In the genomic region with DNA sequence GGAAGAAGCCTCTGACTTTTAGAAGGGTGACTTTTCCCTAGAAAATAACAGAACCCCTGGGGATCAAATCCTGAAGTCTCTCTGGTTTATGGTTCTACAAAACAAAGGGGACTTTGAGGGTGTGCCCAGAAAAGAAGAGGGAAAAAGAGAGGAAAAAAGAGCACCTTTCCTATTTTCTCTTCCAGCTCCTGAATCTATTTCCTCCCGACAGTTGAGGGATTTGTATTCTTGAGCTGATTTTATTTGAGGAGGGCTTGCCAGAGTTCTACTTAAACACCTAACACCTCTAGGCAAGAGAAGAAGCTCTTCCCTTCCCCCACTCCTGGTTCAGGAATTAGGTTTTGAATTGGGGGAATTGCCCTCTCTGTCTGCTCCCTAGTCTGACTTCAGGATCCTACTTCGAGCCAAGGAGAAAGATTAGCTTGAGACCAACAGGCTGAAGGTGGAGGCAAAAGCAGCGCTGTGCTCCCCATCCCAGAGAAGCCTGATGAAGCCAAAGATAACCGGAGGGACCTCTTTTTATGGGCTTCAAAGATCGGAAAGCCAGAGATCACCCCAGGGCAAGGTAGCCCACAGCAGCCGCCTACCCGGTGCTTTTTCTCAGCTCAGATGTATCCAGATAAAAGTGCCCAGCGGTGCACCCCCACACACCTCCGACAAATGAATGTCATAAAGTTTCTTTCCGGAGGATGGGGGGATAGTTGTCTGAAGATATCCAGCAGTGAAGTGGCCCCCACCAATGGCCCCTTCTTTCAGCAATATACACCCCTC, we compare ENCODE assay signal across 16 cellular contexts. TPM values are rescaled to one million over a fixed set of nuclear protein-coding genes. Genes with fewer than 3 reads are reported as not detected.
A peak's percentile ranks its signal among the peaks of the same experiment; 100 is the strongest.
DNase-seq lines count a peak whose midpoint lies in the region; ATAC-seq and TF ChIP-seq lines count a peak whose summit lies in the region.
"Had no signal": no experiment of that assay in that cellular context is flagged by ENCODE, and none has a peak within 500 bp of the region (broad histone marks: within the 10 kb centered on the region; RNA-seq: fewer than 3 reads in every experiment).

No MANE protein-coding gene starts in this region.

- H3K4me3 ChIP-seq in upper lobe of left lung: peak overlapping the region in 3 of 4 donors; percentile 13 to 54 (median 32)
- H3K4me3 ChIP-seq: SK-N-MC, tibial nerve had no signal

- WGBS in upper lobe of left lung, 2 donors: 23 to 28% methylated on average over 10 of the region's 10 CpGs

- H3K27ac ChIP-seq in upper lobe of left lung: peak overlapping the region; percentile 66 to 90 (median 90)
- H3K27ac ChIP-seq: SK-N-MC, tibial nerve had no signal

- H3K4me3 Mint-ChIP-seq in endothelial cell (ENCODE audit: unreplicated experiment): peak overlapping the region; percentile 71
- H3K4me3 Mint-ChIP-seq in naive B cell: peak overlapping the region in 7 of 8 donors; percentile 44 to 89 (median 69)

- H3K4me1 Mint-ChIP-seq in endothelial cell (ENCODE audit: unreplicated experiment) (peaks cover 61% of the 10 kb centered on the region), naive B cell (peaks cover 53 to 61% (median 58%) of the 10 kb centered on the region in 3 donors)

- TF ChIP-seq POLR2A in upper lobe of left lung (IDR thresholded peaks at IDR 0.05): no peak

- H3K27me3 Mint-ChIP-seq in endothelial cell (ENCODE audit: unreplicated experiment): peaks cover 51% of the 10 kb centered on the region
- peaks cover 80 to 99% (median 99%) of the 10 kb centered on the region in 3 donors for H3K27me3 Mint-ChIP-seq in naive B cell

- H3K27ac Mint-ChIP-seq in endothelial cell (ENCODE audit: unreplicated experiment) (no peak overlapping the region), naive B cell (no peak overlapping the region)

- TF ChIP-seq EP300 in upper lobe of left lung (IDR thresholded peaks at IDR 0.05): no peak

- TF ChIP-seq CTCF in endothelial cell (IDR thresholded peaks at IDR 0.05; ENCODE audit: unreplicated experiment): no peak
- no peak for TF ChIP-seq CTCF in upper lobe of left lung (IDR thresholded peaks at IDR 0.05)

- no peaks in the 10 kb centered on the region for H3K9me3 Mint-ChIP-seq in endothelial cell (ENCODE audit: unreplicated experiment)
- no peaks in the 10 kb centered on the region for H3K9me3 Mint-ChIP-seq in naive B cell

- DNase-seq in NCI-H2196 (lab: John Stamatoyannopoulos, UW; ENCODE audit: unreplicated experiment): peak; percentile 46
- no peak for DNase-seq in NCI-H2196 treated with DMSO at 0.1 percent for 48 hours (lab: John Stamatoyannopoulos, UW; ENCODE audit: unreplicated experiment)
- DNase-seq in endothelial cell (ENCODE audit: low spot score): no peak
- DNase-seq in naive B cell: no peak
- DNase-seq in upper lobe of left lung: no peak
- DNase-seq in AML-193 (lab: John Stamatoyannopoulos, UW): no peak
- no peak for DNase-seq in OCI-M1 (lab: John Stamatoyannopoulos, UW)
- DNase-seq in NCI-H1436 treated with DMSO at 0.1 percent for 48 hours (lab: John Stamatoyannopoulos, UW): no peak
- DNase-seq: activated gamma-delta T cell treated with Interleukin-2 at 50 U/mL for 16 hours; COR-L47; effector CD4-positive, alpha-beta T cell; NCI-H446 had no signal

- H3K4me1 ChIP-seq in upper lobe of left lung: peaks cover 33 to 63% (median 40%) of the 10 kb centered on the region in 4 donors

- H3K36me3 ChIP-seq in upper lobe of left lung: no peaks in the 10 kb centered on the region
- H3K36me3 ChIP-seq: tibial nerve had no signal

- H3K36me3 Mint-ChIP-seq in endothelial cell (ENCODE audit: low read depth, unreplicated experiment): no peaks in the 10 kb centered on the region
- no peaks in the 10 kb centered on the region for H3K36me3 Mint-ChIP-seq in naive B cell

- H3K27me3 ChIP-seq in upper lobe of left lung: peaks cover 0 to 42% (median 19%) of the 10 kb centered on the region in 4 donors

- H3K9me3 ChIP-seq in upper lobe of left lung: no peaks in the 10 kb centered on the region
- H3K9me3 ChIP-seq: tibial nerve had no signal

- ATAC-seq in naive B cell (ENCODE audit: low read depth in 2 of 2) (no peak), upper lobe of left lung (ENCODE audit: low FRiP score in 2 of 2) (no peak)

RNA-seq across cellular contexts. Expression of a gene that starts 0.8 kb away (rescaled TPM):
- total RNA-seq in endothelial cell (ENCODE audit: unreplicated experiment) (17.7 TPM), upper lobe of left lung (10 to 100 TPM in 2 of 6 donors, 1 to 10 TPM in 4; 2.9 to 12.6 (median 7.9) TPM)
- polyA plus RNA-seq in naive B cell (ENCODE audit: low read depth in 6 of 6): under 1 TPM in 1 of 6 donors, not detected in 5; 0.05 TPM
- total RNA-seq: frontal cortex had no signal

RNA-seq across cellular contexts. Expression of a gene that starts 4.3 kb away (rescaled TPM):
- total RNA-seq in endothelial cell (ENCODE audit: unreplicated experiment): 0.59 TPM
- polyA plus RNA-seq in naive B cell (ENCODE audit: low read depth in 6 of 6): not detected
- total RNA-seq in upper lobe of left lung: 1 to 10 TPM in 4 of 6 donors, under 1 TPM in 2; 0.39 to 5.0 (median 1.5) TPM
- total RNA-seq: activated CD8-positive, alpha-beta memory T cell treated with anti-CD3 and anti-CD28 coated beads for 36 hours; frontal cortex had no signal

RNA-seq across cellular contexts. Expression of a gene that starts 11.1 kb away (rescaled TPM):
- total RNA-seq in endothelial cell (ENCODE audit: unreplicated experiment): 6.5 TPM
- polyA plus RNA-seq in naive B cell (ENCODE audit: low read depth in 6 of 6): under 1 TPM in 2 of 6 donors, not detected in 4; 0.07 to 0.25 TPM
- 1 to 10 TPM in 4 of 6 donors, under 1 TPM in 2; 0.61 to 5.6 (median 2.0) TPM for total RNA-seq in upper lobe of left lung
- total RNA-seq: frontal cortex had no signal

RNA-seq across cellular contexts. Expression of a gene that starts 15.5 kb away (rescaled TPM):
- total RNA-seq in endothelial cell (ENCODE audit: unreplicated experiment) (1.9 TPM), upper lobe of left lung (10 to 100 TPM in 2 of 6 donors, 1 to 10 TPM in 4; 1.1 to 11.3 (median 7.0) TPM)
- polyA plus RNA-seq in naive B cell (ENCODE audit: low read depth in 6 of 6): not detected
- total RNA-seq: frontal cortex had no signal

RNA-seq across cellular contexts. Expression of a gene that starts 21.6 kb away (rescaled TPM):
- total RNA-seq in endothelial cell (ENCODE audit: unreplicated experiment) (3.6 TPM), upper lobe of left lung (1 to 10 TPM in 5 of 6 donors, not detected in 1; 1.1 to 3.7 (median 1.3) TPM)
- under 1 TPM in 2 of 6 donors, not detected in 4; 0.24 to 0.58 TPM for polyA plus RNA-seq in naive B cell (ENCODE audit: low read depth in 6 of 6)
- total RNA-seq: frontal cortex had no signal
